1 cellular context compared by ENCODE assay signal in the genomic region with DNA sequence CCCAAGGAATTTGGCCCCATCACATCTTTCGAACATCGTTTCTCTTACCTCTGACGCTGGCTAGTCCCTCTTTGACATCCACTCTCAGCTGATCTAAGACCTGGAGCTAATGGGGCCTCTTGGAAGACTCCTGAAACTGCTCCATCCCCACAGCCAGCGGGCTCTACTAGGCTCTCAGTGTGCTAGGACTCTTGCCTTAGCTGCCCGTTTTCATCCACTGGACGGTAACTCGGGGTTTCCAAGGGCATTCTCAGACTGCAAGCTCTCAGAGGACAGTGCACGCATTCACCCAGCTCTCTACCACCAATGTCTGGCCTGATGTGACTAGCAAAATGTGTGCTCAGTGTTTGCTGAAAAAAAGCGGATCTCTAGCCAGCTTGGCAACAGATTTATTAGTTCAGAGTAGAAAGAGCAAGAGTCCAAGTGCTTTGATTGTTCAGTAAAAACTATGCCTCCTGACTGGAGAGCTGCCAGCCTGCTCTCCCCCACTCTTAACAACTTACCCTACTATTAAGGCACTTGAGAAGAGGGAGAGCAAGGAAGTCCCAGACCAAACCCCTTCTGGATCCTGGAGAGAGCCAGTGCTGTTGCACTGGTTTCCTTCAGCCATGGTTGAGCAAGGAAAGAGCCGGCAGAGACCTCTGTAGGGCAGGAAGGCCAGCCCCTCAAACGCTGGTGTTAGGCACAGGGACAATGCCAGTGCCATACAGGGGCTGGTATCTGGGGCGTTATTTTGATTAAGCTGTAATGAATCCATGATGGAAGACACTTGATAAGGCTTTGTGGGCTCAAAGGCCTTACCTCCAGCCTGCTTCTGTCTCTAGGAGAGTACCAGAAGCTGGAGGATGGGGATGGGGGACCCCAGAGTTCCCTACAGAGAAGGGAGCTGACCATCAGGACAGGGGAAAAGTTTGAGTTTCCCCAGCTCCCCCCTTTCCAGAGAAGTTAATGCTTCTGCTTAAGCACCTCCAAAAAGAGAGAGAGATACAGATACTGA.
TF ChIP-seq lines count a peak whose summit lies in the region.

No MANE protein-coding gene starts in this region.

TF ChIP-seq in HCT116, 20 proteins besides CTCF, POLR2A, EP300 and RAD21:
- TF ChIP-seq YY1 (IDR thresholded peaks at IDR 0.05; ENCODE audit: extremely low read depth, insufficient replicate concordance, low read depth, low read length) = no peak
- TF ChIP-seq SRF (IDR thresholded peaks at IDR 0.05; ENCODE audit: low read depth) = no peak
- TF ChIP-seq REST (IDR thresholded peaks at IDR 0.05; ENCODE audit: low read depth) = no peak
- TF ChIP-seq SIN3A (IDR thresholded peaks at IDR 0.05; ENCODE audit: low read depth) = no peak
- TF ChIP-seq JUND (IDR thresholded peaks at IDR 0.05) = no peak
- TF ChIP-seq SP1 (IDR thresholded peaks at IDR 0.05; ENCODE audit: low read depth) = no peak
- no peak for TF ChIP-seq ELF1 (IDR thresholded peaks at IDR 0.05; ENCODE audit: borderline replicate concordance, low read depth)
- TF ChIP-seq EZH2 (IDR thresholded peaks at IDR 0.05) = no peak
- TF ChIP-seq FOSL1 (IDR thresholded peaks at IDR 0.05; ENCODE audit: low read depth) = no peak
- TF ChIP-seq, protein P1, sequence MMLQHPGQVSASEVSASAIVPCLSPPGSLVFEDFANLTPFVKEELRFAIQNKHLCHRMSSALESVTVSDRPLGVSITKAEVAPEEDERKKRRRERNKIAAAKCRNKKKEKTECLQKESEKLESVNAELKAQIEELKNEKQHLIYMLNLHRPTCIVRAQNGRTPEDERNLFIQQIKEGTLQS (IDR thresholded peaks at IDR 0.05) = no peak
- no peak for TF ChIP-seq TCF7L2 (IDR thresholded peaks at IDR 0.05; ENCODE audit: borderline replicate concordance, extremely low read depth, insufficient read depth, insufficient read length)
- no peak for TF ChIP-seq ZFX (IDR thresholded peaks at IDR 0.05)
